10 cellular contexts compared by ENCODE assay signal in the genomic region with DNA sequence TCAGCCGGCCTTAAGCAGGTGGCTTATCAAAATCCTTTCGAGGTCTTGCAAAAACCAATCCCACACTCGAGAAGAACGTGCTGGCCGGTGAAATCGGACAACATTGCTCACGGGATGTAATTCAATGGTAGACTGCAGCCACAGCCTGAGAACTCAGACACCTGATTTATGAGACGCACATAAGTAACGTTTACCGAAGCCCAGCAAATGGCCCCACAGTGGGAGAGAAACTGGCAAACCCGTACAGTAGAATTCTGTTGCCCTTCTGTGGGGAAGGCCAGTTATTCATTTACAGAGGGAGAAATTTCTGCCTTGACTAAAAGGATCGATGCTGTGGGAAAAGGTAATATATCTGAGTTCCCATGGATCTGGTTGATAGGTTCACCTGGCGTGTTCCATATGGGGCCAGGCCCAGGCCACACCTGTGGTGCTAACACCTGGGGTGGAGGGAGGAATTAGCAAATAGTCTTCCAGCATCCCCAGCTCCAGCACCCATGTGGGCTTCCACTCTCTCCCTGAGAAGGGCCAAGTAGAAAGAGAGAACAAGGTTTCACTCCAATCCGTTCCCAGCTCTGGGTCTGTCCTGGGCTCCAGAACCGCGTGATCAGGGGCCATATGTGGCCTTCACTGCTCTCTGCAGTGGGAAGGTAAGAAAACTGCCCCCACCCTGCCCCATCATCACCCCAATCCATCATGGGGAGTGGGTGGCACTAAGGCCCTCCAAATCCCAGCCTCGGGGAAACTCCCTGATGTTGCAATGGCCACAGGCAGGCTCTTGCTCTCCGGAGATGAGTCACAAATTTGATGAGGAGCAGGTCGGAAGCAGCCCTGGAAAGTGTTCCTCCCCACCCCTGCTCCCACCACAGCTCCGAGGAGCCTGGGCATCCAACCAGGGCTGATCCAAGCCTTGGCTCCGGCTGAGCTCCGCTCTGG. TPM values are rescaled to one million over a fixed set of nuclear protein-coding genes. Genes with fewer than 3 reads are reported as not detected.
DNase-seq lines count a peak whose midpoint lies in the region; ATAC-seq and TF ChIP-seq lines count a peak whose summit lies in the region.
"Had no signal": no experiment of that assay in that cellular context is flagged by ENCODE, and none has a peak within 500 bp of the region (broad histone marks: within the 10 kb centered on the region; RNA-seq: fewer than 3 reads in every experiment).

No MANE protein-coding gene starts in this region.

- H3K4me1 Mint-ChIP-seq in osteocyte (ENCODE audit: unreplicated experiment), result peaks cover 33% of the 10 kb centered on the region
- H3K4me1 Mint-ChIP-seq: memory B cell had no signal

- peaks cover 13% of the 10 kb centered on the region for H3K9me3 Mint-ChIP-seq in osteocyte (ENCODE audit: unreplicated experiment)

- H3K4me3 Mint-ChIP-seq in osteocyte (ENCODE audit: unreplicated experiment), result no peak overlapping the region
- H3K4me3 Mint-ChIP-seq: memory B cell had no signal

- no peaks in the 10 kb centered on the region for H3K36me3 Mint-ChIP-seq in osteocyte (ENCODE audit: unreplicated experiment)
- H3K36me3 Mint-ChIP-seq: memory B cell had no signal

- peak overlapping the region; percentile 44 for H3K27ac Mint-ChIP-seq in osteocyte (ENCODE audit: unreplicated experiment)
- H3K27ac Mint-ChIP-seq: memory B cell had no signal

- DNase-seq in AG09319 (ENCODE audit: extremely low read depth, low read depth) (peak; percentile 86), NCI-H69 (lab: John Stamatoyannopoulos, UW) (peak; percentile 79), fibroblast of gingiva (ENCODE audit: low read depth) (peak; percentile 83), osteocyte (ENCODE audit: extremely low spot score, unreplicated experiment) (peak; percentile 84), ecto neural progenitor cell (ENCODE audit: low spot score) (no peak), DMS153 (lab: John Stamatoyannopoulos, UW) (no peak), NCI-H1092 treated with DMSO at 0.1 percent for 48 hours (lab: John Stamatoyannopoulos, UW) (no peak)

- TF ChIP-seq CTCF in AG09319 (IDR thresholded peaks at IDR 0.05; ENCODE audit: low read depth, low read length) (no peak), osteocyte (IDR thresholded peaks at IDR 0.05) (no peak)

- no peaks in the 10 kb centered on the region for H3K27me3 Mint-ChIP-seq in osteocyte (ENCODE audit: unreplicated experiment)

- ATAC-seq in HG03108 (IDR thresholded peaks at IDR 0.05; ENCODE audit: unreplicated experiment), result no peak

RNA-seq across cellular contexts. Expression of gene BDKRB1, which starts 12.7 kb away (rescaled TPM):
- not detected in 2 replicates for total RNA-seq in osteocyte
- total RNA-seq: T-helper 1 cell treated with Interleukin-12 subunit alpha and Interleukin-12 subunit beta and Interleukin-4 antibody, amounts not matched to agents 30 ng/mL and 1 ng/mL, for 36 hours had no signal

Comparison
In these comparisons a context has a peak if more than half of its experiments do, and no peak if none do; other contexts are left out.
1. DNase-seq: peak in AG09319 (single experiment), NCI-H69 (single experiment), fibroblast of gingiva (single experiment) and osteocyte (single experiment); none in ecto neural progenitor cell (single experiment), DMS153 (single experiment) and NCI-H1092 treated with DMSO at 0.1 percent for 48 hours (single experiment).